Comparison of ENCODE assay signal across 9 cellular contexts in the genomic region with DNA sequence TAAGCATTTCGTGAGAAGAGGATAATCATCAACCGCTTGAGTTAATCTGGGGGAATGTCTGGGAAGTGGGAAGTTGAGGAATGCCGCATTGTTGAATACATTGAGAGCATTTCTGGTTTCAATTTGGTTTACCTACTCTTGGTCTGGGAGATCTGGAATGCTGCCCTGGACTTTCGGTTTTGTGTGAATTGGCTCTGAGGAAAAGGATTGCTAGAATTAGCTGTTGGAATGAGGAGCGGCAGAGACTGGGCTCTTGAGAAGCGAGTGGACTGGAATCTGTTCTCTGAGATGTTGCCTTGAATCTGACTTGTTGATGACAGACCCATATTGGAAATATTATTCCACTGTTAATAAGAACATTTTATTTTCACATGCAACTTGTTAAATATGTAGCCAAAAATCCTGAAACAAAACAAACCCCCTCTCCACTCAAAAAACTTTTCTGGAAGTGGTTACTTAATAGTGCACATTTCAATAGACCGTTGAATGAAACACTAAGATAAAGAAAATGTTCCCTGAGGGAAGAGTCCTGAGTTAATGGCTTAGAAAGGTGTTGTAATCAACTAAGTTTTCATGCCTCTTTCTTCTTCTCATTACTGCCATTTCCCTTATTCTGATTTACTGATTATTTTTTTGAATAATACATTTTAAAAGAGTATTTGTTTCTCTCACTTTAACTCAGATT. TPM values are rescaled to one million over a fixed set of nuclear protein-coding genes. Genes with fewer than 3 reads are reported as not detected.
DNase-seq lines count a peak whose midpoint lies in the region; ATAC-seq and TF ChIP-seq lines count a peak whose summit lies in the region.
"Had no signal": no experiment of that assay in that cellular context is flagged by ENCODE, and none has a peak within 500 bp of the region (broad histone marks: within the 10 kb centered on the region; RNA-seq: fewer than 3 reads in every experiment).

No MANE protein-coding gene starts in this region.

- DNase-seq in Right ventricle myocardium inferior (ENCODE audit: missing footprints) = no peak
- no peak for DNase-seq in right atrium auricular region (ENCODE audit: low spot score)
- peak; percentile 80 for DNase-seq in fibroblast of gingiva (ENCODE audit: low read depth)
- no peak for DNase-seq in NCI-H524 treated with DMSO at 0.1 percent for 48 hours (lab: John Stamatoyannopoulos, UW)
- DNase-seq in COLO829 (ENCODE audit: low spot score) = no peak
- DNase-seq in stimulated activated CD4-positive, alpha-beta T cell treated with anti-CD3 and anti-CD28 coated beads, Interleukin-4, amount 100 ng/mL, for 1 hour = no peak
- DNase-seq: activated CD4-positive, alpha-beta T cell treated with anti-CD3 and anti-CD28 coated beads, Interleukin-2, amount 10 ng/mL, durations not matched to agents 24 days and 14 days had no signal

- H3K4me3 ChIP-seq in right atrium auricular region (no peak overlapping the region), muscle layer of colon (ENCODE audit: low read depth in 1 of 2, low read length in 2 of 2) (peak overlapping the region in 1 of 2 donors; percentile 26)

- H3K36me3 ChIP-seq in right atrium auricular region = no peaks in the 10 kb centered on the region
- no peaks in the 10 kb centered on the region for H3K36me3 ChIP-seq in muscle layer of colon (ENCODE audit: insufficient read depth, low read length)

- no peak for TF ChIP-seq CTCF in right atrium auricular region (IDR thresholded peaks at IDR 0.05)

- H3K4me1 ChIP-seq in right atrium auricular region (peaks cover 0 to 46% of the 10 kb centered on the region in 2 donors), muscle layer of colon (ENCODE audit: insufficient read depth, low read length) (peaks cover 46% of the 10 kb centered on the region)

- peak; percentile 62 for ATAC-seq in Right ventricle myocardium inferior
- ATAC-seq in HG03196 (IDR thresholded peaks at IDR 0.05; ENCODE audit: unreplicated experiment) = no peak

- H3K9ac ChIP-seq in muscle layer of colon (ENCODE audit: low read length) = no peak overlapping the region

- peak overlapping the region in 1 of 2 donors; percentile 47 for H3K27ac ChIP-seq in right atrium auricular region
- peak overlapping the region; percentile 67 for H3K27ac ChIP-seq in muscle layer of colon (ENCODE audit: low read depth, low read length)

- intact Hi-C loops in Right ventricle myocardium inferior (cut with DNase I) = loop anchor here (5.0 kb wide), 3 partner anchors 36 to 139 kb away; no protein-coding TSS in a partner anchor

- H3K27me3 ChIP-seq in right atrium auricular region (no peaks in the 10 kb centered on the region), muscle layer of colon (ENCODE audit: control insufficient read depth in 1 of 2, insufficient read depth in 2 of 2, low read length in 2 of 2) (no peaks in the 10 kb centered on the region)

- H3K9me3 ChIP-seq in right atrium auricular region (no peaks in the 10 kb centered on the region), muscle layer of colon (ENCODE audit: low read length) (no peaks in the 10 kb centered on the region)

RNA-seq across cellular contexts. Expression of a gene that starts 50.8 kb away (rescaled TPM):
- total RNA-seq in Right ventricle myocardium inferior (102 TPM), right atrium auricular region (100 to 1,000 TPM in 1 of 2 donors, 10 to 100 TPM in 1; 80.1 to 106 TPM)
